1 cellular context compared by ENCODE assay signal in the genomic region with DNA sequence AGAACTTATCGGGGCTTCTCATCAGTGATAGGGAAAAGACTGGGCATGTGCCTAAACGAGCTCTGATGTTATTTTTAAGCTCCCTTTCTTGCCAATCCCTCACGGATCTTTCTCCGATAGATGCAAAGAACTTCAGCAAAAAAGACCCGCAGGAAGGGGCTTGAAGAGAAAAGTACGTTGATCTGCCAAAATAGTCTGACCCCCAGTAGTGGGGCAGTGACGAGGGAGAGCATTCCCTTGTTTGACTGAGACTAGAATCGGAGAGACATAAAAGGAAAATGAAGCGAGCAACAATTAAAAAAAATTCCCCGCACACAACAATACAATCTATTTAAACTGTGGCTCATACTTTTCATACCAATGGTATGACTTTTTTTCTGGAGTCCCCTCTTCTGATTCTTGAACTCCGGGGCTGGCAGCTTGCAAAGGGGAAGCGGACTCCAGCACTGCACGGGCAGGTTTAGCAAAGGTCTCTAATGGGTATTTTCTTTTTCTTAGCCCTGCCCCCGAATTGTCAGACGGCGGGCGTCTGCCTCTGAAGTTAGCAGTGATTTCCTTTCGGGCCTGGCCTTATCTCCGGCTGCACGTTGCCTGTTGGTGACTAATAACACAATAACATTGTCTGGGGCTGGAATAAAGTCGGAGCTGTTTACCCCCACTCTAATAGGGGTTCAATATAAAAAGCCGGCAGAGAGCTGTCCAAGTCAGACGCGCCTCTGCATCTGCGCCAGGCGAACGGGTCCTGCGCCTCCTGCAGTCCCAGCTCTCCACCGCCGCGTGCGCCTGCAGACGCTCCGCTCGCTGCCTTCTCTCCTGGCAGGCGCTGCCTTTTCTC.
TF ChIP-seq lines count a peak whose summit lies in the region.

A gene (plus strand): TSS at position 707 of the 835 bp plus-strand sequence. CDS start 269 bp downstream, outside the sequence.

TF ChIP-seq in HepG2, 621 proteins besides CTCF, POLR2A, EP300 and RAD21 (continued from another document):
- TF ChIP-seq, protein P1, sequence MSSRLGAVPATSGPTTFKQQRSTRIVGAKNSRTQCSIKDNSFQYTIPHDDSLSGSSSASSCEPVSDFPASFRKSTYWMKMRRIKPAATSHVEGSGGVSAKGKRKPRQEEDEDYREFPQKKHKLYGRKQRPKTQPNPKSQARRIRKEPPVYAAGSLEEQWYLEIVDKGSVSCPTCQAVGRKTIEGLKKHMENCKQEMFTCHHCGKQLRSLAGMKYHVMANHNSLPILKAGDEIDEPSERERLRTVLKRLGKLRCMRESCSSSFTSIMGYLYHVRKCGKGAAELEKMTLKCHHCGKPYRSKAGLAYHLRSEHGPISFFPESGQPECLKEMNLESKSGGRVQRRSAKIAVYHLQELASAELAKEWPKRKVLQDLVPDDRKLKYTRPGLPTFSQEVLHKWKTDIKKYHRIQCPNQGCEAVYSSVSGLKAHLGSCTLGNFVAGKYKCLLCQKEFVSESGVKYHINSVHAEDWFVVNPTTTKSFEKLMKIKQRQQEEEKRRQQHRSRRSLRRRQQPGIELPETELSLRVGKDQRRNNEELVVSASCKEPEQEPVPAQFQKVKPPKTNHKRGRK (CRISPR knock-in tag; IDR thresholded peaks at IDR 0.05), result no peak
- TF ChIP-seq KDM4B (CRISPR knock-in tag; IDR thresholded peaks at IDR 0.05), result no peak
- TF ChIP-seq ATM (IDR thresholded peaks at IDR 0.05; ENCODE audit: borderline replicate concordance), result no peak
- TF ChIP-seq, protein P2, sequence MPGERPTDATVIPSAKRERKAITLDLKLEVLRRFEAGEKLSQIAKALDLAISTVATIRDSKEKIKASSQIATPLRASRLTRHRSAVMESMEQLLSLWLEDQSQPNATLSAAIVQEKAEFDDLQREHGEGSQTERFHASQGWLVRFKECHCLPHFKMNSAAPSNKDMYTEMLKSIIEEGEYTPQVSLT (CRISPR knock-in tag; IDR thresholded peaks at IDR 0.05; ENCODE audit: borderline replicate concordance, low read depth), result no peak
- TF ChIP-seq TBX2 (CRISPR knock-in tag; IDR thresholded peaks at IDR 0.05; ENCODE audit: borderline replicate concordance), result peak; percentile 34; the same call in 1 of the 2 replicates
- peak; percentile 26; the same call in 1 of the 2 replicates for TF ChIP-seq ZSCAN31 (CRISPR knock-in tag; IDR thresholded peaks at IDR 0.05; ENCODE audit: low read depth)
- TF ChIP-seq, protein P3, sequence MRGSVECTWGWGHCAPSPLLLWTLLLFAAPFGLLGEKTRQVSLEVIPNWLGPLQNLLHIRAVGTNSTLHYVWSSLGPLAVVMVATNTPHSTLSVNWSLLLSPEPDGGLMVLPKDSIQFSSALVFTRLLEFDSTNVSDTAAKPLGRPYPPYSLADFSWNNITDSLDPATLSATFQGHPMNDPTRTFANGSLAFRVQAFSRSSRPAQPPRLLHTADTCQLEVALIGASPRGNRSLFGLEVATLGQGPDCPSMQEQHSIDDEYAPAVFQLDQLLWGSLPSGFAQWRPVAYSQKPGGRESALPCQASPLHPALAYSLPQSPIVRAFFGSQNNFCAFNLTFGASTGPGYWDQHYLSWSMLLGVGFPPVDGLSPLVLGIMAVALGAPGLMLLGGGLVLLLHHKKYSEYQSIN (CRISPR knock-in tag; IDR thresholded peaks at IDR 0.05; ENCODE audit: borderline replicate concordance), result no peak
- TF ChIP-seq, protein P4, sequence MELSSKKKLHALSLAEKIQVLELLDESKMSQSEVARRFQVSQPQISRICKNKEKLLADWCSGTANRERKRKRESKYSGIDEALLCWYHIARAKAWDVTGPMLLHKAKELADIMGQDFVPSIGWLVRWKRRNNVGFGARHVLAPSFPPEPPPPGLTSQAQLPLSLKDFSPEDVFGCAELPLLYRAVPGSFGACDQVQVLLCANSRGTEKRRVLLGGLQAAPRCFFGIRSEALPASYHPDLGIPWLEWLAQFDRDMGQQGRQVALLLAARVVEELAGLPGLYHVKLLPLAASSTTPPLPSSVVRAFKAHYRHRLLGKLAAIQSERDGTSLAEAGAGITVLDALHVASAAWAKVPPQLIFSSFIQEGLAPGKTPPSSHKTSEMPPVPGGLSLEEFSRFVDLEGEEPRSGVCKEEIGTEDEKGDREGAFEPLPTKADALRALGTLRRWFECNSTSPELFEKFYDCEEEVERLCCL (CRISPR knock-in tag; IDR thresholded peaks at IDR 0.05; ENCODE audit: borderline replicate concordance), result no peak
- TF ChIP-seq FOXA3 (CRISPR knock-in tag; IDR thresholded peaks at IDR 0.05), result no peak
- peak; percentile 22; the same call in 1 of the 2 replicates for TF ChIP-seq EZH2 (conservative IDR thresholded peaks at IDR 0.05; ENCODE audit: low read depth, low read length)
- TF ChIP-seq, protein P5, sequence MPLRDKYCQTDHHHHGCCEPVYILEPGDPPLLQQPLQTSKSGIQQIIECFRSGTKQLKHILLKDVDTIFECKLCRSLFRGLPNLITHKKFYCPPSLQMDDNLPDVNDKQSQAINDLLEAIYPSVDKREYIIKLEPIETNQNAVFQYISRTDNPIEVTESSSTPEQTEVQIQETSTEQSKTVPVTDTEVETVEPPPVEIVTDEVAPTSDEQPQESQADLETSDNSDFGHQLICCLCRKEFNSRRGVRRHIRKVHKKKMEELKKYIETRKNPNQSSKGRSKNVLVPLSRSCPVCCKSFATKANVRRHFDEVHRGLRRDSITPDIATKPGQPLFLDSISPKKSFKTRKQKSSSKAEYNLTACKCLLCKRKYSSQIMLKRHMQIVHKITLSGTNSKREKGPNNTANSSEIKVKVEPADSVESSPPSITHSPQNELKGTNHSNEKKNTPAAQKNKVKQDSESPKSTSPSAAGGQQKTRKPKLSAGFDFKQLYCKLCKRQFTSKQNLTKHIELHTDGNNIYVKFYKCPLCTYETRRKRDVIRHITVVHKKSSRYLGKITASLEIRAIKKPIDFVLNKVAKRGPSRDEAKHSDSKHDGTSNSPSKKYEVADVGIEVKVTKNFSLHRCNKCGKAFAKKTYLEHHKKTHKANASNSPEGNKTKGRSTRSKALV (CRISPR knock-in tag; IDR thresholded peaks at IDR 0.05), result peak; percentile 99
- TF ChIP-seq, protein P6, sequence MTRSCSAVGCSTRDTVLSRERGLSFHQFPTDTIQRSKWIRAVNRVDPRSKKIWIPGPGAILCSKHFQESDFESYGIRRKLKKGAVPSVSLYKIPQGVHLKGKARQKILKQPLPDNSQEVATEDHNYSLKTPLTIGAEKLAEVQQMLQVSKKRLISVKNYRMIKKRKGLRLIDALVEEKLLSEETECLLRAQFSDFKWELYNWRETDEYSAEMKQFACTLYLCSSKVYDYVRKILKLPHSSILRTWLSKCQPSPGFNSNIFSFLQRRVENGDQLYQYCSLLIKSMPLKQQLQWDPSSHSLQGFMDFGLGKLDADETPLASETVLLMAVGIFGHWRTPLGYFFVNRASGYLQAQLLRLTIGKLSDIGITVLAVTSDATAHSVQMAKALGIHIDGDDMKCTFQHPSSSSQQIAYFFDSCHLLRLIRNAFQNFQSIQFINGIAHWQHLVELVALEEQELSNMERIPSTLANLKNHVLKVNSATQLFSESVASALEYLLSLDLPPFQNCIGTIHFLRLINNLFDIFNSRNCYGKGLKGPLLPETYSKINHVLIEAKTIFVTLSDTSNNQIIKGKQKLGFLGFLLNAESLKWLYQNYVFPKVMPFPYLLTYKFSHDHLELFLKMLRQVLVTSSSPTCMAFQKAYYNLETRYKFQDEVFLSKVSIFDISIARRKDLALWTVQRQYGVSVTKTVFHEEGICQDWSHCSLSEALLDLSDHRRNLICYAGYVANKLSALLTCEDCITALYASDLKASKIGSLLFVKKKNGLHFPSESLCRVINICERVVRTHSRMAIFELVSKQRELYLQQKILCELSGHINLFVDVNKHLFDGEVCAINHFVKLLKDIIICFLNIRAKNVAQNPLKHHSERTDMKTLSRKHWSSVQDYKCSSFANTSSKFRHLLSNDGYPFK (CRISPR knock-in tag; IDR thresholded peaks at IDR 0.05; ENCODE audit: borderline replicate concordance), result no peak
- TF ChIP-seq, protein P7, sequence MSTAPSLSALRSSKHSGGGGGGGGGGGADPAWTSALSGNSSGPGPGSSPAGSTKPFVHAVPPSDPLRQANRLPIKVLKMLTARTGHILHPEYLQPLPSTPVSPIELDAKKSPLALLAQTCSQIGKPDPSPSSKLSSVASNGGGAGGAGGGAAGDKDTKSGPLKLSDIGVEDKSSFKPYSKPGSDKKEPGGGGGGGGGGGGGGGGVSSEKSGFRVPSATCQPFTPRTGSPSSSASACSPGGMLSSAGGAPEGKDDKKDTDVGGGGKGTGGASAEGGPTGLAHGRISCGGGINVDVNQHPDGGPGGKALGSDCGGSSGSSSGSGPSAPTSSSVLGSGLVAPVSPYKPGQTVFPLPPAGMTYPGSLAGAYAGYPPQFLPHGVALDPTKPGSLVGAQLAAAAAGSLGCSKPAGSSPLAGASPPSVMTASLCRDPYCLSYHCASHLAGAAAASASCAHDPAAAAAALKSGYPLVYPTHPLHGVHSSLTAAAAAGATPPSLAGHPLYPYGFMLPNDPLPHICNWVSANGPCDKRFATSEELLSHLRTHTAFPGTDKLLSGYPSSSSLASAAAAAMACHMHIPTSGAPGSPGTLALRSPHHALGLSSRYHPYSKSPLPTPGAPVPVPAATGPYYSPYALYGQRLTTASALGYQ (CRISPR knock-in tag; IDR thresholded peaks at IDR 0.05), result 0 out of 2 replicates have a peak, but pooled peaks have one; percentile 5
- TF ChIP-seq FOXP1 (IDR thresholded peaks at IDR 0.05), result no peak
- no peak for TF ChIP-seq FOXP1 (CRISPR knock-in tag; IDR thresholded peaks at IDR 0.05)
- no peak for TF ChIP-seq HNF4G (IDR thresholded peaks at IDR 0.05; ENCODE audit: borderline replicate concordance, low read depth, low read length)
- TF ChIP-seq HNF4G (CRISPR knock-in tag; IDR thresholded peaks at IDR 0.05; ENCODE audit: borderline replicate concordance, low read depth), result no peak
- TF ChIP-seq ZNF143 (CRISPR knock-in tag; IDR thresholded peaks at IDR 0.05), result no peak
- peak; percentile 58; the same call in 1 of the 2 replicates for TF ChIP-seq ZNF501 (CRISPR knock-in tag; IDR thresholded peaks at IDR 0.05)
- TF ChIP-seq ARNT (IDR thresholded peaks at IDR 0.05), result no peak
- no peak for TF ChIP-seq ZNF605 (CRISPR knock-in tag; IDR thresholded peaks at IDR 0.05)
- TF ChIP-seq SP4 (CRISPR knock-in tag; IDR thresholded peaks at IDR 0.05), result no peak
- no peak for TF ChIP-seq NFRKB (IDR thresholded peaks at IDR 0.05)
- peak; percentile 93 for TF ChIP-seq HNRNPLL (IDR thresholded peaks at IDR 0.05; ENCODE audit: low read depth, low read length, poor library complexity, severe bottlenecking)
- TF ChIP-seq, protein P8, sequence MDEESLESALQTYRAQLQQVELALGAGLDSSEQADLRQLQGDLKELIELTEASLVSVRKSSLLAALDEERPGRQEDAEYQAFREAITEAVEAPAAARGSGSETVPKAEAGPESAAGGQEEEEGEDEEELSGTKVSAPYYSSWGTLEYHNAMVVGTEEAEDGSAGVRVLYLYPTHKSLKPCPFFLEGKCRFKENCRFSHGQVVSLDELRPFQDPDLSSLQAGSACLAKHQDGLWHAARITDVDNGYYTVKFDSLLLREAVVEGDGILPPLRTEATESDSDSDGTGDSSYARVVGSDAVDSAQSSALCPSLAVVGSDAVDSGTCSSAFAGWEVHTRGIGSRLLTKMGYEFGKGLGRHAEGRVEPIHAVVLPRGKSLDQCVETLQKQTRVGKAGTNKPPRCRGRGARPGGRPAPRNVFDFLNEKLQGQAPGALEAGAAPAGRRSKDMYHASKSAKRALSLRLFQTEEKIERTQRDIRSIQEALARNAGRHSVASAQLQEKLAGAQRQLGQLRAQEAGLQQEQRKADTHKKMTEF (CRISPR knock-in tag; IDR thresholded peaks at IDR 0.05), result no peak
- TF ChIP-seq ERF (CRISPR knock-in tag; IDR thresholded peaks at IDR 0.05), result 0 out of 2 replicates have a peak, but pooled peaks have one; percentile 29
- no peak for TF ChIP-seq ZNF792 (CRISPR knock-in tag; IDR thresholded peaks at IDR 0.05)
- TF ChIP-seq SMAD3 (CRISPR knock-in tag; IDR thresholded peaks at IDR 0.05), result peak; percentile 64; the same call in 1 of the 2 replicates
- peak; percentile 66 for TF ChIP-seq STAG1 (CRISPR knock-in tag; IDR thresholded peaks at IDR 0.05)
- TF ChIP-seq SNRNP70 (IDR thresholded peaks at IDR 0.05; ENCODE audit: low read depth, low read length), result no peak
- TF ChIP-seq, protein P9, sequence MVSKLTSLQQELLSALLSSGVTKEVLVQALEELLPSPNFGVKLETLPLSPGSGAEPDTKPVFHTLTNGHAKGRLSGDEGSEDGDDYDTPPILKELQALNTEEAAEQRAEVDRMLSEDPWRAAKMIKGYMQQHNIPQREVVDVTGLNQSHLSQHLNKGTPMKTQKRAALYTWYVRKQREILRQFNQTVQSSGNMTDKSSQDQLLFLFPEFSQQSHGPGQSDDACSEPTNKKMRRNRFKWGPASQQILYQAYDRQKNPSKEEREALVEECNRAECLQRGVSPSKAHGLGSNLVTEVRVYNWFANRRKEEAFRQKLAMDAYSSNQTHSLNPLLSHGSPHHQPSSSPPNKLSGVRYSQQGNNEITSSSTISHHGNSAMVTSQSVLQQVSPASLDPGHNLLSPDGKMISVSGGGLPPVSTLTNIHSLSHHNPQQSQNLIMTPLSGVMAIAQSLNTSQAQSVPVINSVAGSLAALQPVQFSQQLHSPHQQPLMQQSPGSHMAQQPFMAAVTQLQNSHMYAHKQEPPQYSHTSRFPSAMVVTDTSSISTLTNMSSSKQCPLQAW (CRISPR knock-in tag; IDR thresholded peaks at IDR 0.05), result no peak
- TF ChIP-seq, protein P10, sequence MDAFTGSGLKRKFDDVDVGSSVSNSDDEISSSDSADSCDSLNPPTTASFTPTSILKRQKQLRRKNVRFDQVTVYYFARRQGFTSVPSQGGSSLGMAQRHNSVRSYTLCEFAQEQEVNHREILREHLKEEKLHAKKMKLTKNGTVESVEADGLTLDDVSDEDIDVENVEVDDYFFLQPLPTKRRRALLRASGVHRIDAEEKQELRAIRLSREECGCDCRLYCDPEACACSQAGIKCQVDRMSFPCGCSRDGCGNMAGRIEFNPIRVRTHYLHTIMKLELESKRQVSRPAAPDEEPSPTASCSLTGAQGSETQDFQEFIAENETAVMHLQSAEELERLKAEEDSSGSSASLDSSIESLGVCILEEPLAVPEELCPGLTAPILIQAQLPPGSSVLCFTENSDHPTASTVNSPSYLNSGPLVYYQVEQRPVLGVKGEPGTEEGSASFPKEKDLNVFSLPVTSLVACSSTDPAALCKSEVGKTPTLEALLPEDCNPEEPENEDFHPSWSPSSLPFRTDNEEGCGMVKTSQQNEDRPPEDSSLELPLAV (CRISPR knock-in tag; conservative IDR thresholded peaks at IDR 0.05; ENCODE audit: low read depth), result no peak
- TF ChIP-seq ZNF777 (CRISPR knock-in tag; IDR thresholded peaks at IDR 0.05), result peak; percentile 80
- TF ChIP-seq, protein P11, sequence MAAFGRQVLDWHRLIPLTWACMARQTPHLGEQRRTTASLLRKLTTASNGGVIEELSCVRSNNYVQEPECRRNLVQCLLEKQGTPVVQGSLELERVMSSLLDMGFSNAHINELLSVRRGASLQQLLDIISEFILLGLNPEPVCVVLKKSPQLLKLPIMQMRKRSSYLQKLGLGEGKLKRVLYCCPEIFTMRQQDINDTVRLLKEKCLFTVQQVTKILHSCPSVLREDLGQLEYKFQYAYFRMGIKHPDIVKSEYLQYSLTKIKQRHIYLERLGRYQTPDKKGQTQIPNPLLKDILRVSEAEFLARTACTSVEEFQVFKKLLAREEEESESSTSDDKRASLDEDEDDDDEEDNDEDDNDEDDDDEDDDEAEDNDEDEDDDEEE (CRISPR knock-in tag; IDR thresholded peaks at IDR 0.05), result 0 out of 2 replicates have a peak, but pooled peaks have one; percentile 41
